9 cellular contexts compared by ENCODE assay signal in the genomic region with DNA sequence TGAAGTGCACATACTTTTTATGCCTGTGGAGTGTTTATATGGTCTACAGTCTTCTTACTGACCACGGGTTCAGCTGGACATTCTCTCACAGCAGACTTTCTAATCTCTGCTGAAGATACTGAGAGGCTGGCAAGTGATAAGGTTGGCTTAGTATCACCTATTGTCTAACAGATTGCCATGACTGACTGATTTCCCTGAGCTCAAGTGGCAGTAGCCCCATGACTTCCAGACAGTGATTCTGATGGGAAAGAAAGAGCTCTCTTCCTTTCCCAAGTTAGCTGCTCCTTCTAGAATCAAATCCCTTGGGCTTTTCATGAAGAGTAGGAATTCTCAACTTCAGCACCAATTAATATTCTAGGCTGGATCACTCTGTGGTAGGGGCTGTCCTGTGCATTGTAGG.
"Had no signal": no experiment of that assay in that cellular context is flagged by ENCODE, and none has a peak within 500 bp of the region (broad histone marks: within the 10 kb centered on the region; RNA-seq: fewer than 3 reads in every experiment).

No MANE protein-coding gene starts in this region.

- H3K4me2 ChIP-seq: KMS-11 had no signal

- DNase-seq: IMR-90, KBM-7, KG1 had no signal

- H3K27ac Mint-ChIP-seq: IgD-negative memory B cell had no signal

- H3K9ac ChIP-seq: KMS-11 had no signal

- FAIRE-seq: HepG2, HTR-8/SVneo, K562 had no signal

- H3K27ac ChIP-seq: HL-60, KMS-11 had no signal

- ATAC-seq: HepG2, K562 had no signal

- H3K4me3 ChIP-seq: K562 had no signal

- H3K36me3 Mint-ChIP-seq: IgD-negative memory B cell had no signal

- H3K27me3 Mint-ChIP-seq: IgD-negative memory B cell had no signal

- H3K4me1 Mint-ChIP-seq: IgD-negative memory B cell had no signal
